ENCODE assay signal across 18 cellular contexts in genomic region chr5:150491876-150492275, GRCh38. TPM values are rescaled to one million over a fixed set of nuclear protein-coding genes. Genes with fewer than 3 reads are reported as not detected.
DNase-seq lines count a peak whose midpoint lies in the region; ATAC-seq, FAIRE-seq and TF ChIP-seq lines count a peak whose summit lies in the region.
"Had no signal": no experiment of that assay in that cellular context is flagged by ENCODE, and none has a peak within 500 bp of the region (broad histone marks: within the 10 kb centered on the region; RNA-seq: fewer than 3 reads in every experiment).

No MANE protein-coding gene starts in this region.

- peak overlapping the region; percentile 73 for H3K27ac Mint-ChIP-seq in progenitor cell of endocrine pancreas
- H3K27ac Mint-ChIP-seq in activated T-helper 1 cell treated with anti-CD3 and anti-CD28 coated beads, Interleukin-12 subunit alpha, Interleukin-12 subunit beta, Interleukin-2, Interleukin-4 antibody, amounts not matched to agents 30 ng/mL and 10 ng/mL and 1 ng/mL, durations not matched to agents 14 hours and 24 hours and 36 hours, result no peak overlapping the region
- H3K27ac Mint-ChIP-seq: activated CD4-positive, alpha-beta T cell treated with anti-CD3 and anti-CD28 coated beads, Interleukin-2, amount 10 ng/mL, durations not matched to agents 7 days and 5 days had no signal

- ATAC-seq in A549 (no peak), HG03469 (IDR thresholded peaks at IDR 0.05; ENCODE audit: unreplicated experiment) (no peak)
- ATAC-seq: K562 had no signal

- H3K36me3 ChIP-seq in OCI-LY7 (ENCODE audit: insufficient read depth, low read length) (no peaks in the 10 kb centered on the region), esophagus muscularis mucosa (peaks cover 0 to 5% (median 0%) of the 10 kb centered on the region in 4 donors)

- DNase-seq in A549 (ENCODE audit: low read depth in 1 of 2, low spot score in 1 of 2), result no peak
- DNase-seq in OCI-LY7 (ENCODE audit: low spot score), result no peak
- no peak for DNase-seq in esophagus muscularis mucosa (ENCODE audit: extremely low spot score)
- no peak for DNase-seq in progenitor cell of endocrine pancreas (ENCODE audit: low spot score, unreplicated experiment)
- DNase-seq in stimulated activated CD4-positive, alpha-beta T cell treated with anti-CD3 and anti-CD28 coated beads, Interleukin-2, amount 100 ng/mL, for 48 hours, result no peak
- no peak for DNase-seq in activated T-helper 1 cell treated with anti-CD3 and anti-CD28 coated beads, Interleukin-12 subunit alpha, Interleukin-12 subunit beta, Interleukin-2, Interleukin-4 antibody, amounts not matched to agents 30 ng/mL and 10 ng/mL and 1 ng/mL, durations not matched to agents 14 hours and 24 hours and 36 hours (ENCODE audit: low spot score)
- no peak for DNase-seq in NCI-H524 (lab: John Stamatoyannopoulos, UW)
- DNase-seq: activated CD4-positive, alpha-beta T cell treated with anti-CD3 and anti-CD28 coated beads, Interleukin-2, amount 10 ng/mL, durations not matched to agents 7 days and 5 days; activated gamma-delta T cell treated with Interleukin-2 at 50 U/mL for 16 hours; DND-41; NCI-H187 treated with DMSO at 0.1 percent for 48 hours; NK-92 treated with Interleukin-12 subunit alpha and Interleukin-12 subunit beta, amount 100 ng/mL, for 24 hours; T-helper 1 cell had no signal

- H3K4me3 ChIP-seq in A549 (no peak overlapping the region), OCI-LY7 (ENCODE audit: low read depth, low read length, poor library complexity, severe bottlenecking) (no peak overlapping the region), esophagus muscularis mucosa (no peak overlapping the region)
- H3K4me3 ChIP-seq: K562 had no signal

- H3K36me3 Mint-ChIP-seq in progenitor cell of endocrine pancreas (ENCODE audit: insufficient read depth), result peaks cover 8% of the 10 kb centered on the region
- no peaks in the 10 kb centered on the region for H3K36me3 Mint-ChIP-seq in activated T-helper 1 cell treated with anti-CD3 and anti-CD28 coated beads, Interleukin-12 subunit alpha, Interleukin-12 subunit beta, Interleukin-2, Interleukin-4 antibody, amounts not matched to agents 30 ng/mL and 10 ng/mL and 1 ng/mL, durations not matched to agents 14 hours and 24 hours and 36 hours (ENCODE audit: low read depth)

- TF ChIP-seq POLR2A in A549 (IDR thresholded peaks at IDR 0.05; ENCODE audit: low read length) (no peak), esophagus muscularis mucosa (IDR thresholded peaks at IDR 0.05; ENCODE audit: low read depth) (no peak)

- CTCF ChIA-PET in A549 (lab: Yijun Ruan, JAX), result interaction anchor here (0.9 to 33.5 kb wide), 7 partner anchors 12 to 164 kb away, joined by 3 to 439 read pairs (median 9); partner anchors contain the start of gene NDST1
- CTCF ChIA-PET in OCI-LY7 (lab: Charles Lee; ENCODE audit: unreplicated experiment), result no interaction called here

- FAIRE-seq in A549 (lab: Jason Lieb, UNC), result no peak
- FAIRE-seq: colon, frontal cortex, GM12891, K562 had no signal

- H3K9me3 ChIP-seq in A549 (no peaks in the 10 kb centered on the region), OCI-LY7 (ENCODE audit: low read length) (no peaks in the 10 kb centered on the region), esophagus muscularis mucosa (no peaks in the 10 kb centered on the region)

- H3K4me1 Mint-ChIP-seq in progenitor cell of endocrine pancreas (ENCODE audit: low read depth), result peaks cover 52% of the 10 kb centered on the region
- no peaks in the 10 kb centered on the region for H3K4me1 Mint-ChIP-seq in activated T-helper 1 cell treated with anti-CD3 and anti-CD28 coated beads, Interleukin-12 subunit alpha, Interleukin-12 subunit beta, Interleukin-2, Interleukin-4 antibody, amounts not matched to agents 30 ng/mL and 10 ng/mL and 1 ng/mL, durations not matched to agents 14 hours and 24 hours and 36 hours (ENCODE audit: low read depth)

- H3K27me3 ChIP-seq in esophagus muscularis mucosa, result no peaks in the 10 kb centered on the region

- 91% methylated on average over 4 of the region's 4 CpGs for WGBS in A549 (ENCODE audit: missing lambda C conversion rate)
- 82% methylated on average over 3 of the region's 4 CpGs for WGBS in esophagus muscularis mucosa

- peaks cover 80% of the 10 kb centered on the region for H3K4me1 ChIP-seq in A549
- peaks cover 56% of the 10 kb centered on the region for H3K4me1 ChIP-seq in OCI-LY7 (ENCODE audit: insufficient read depth, low read length, poor library complexity, severe bottlenecking)
- peaks cover 70 to 96% (median 86%) of the 10 kb centered on the region in 4 donors for H3K4me1 ChIP-seq in esophagus muscularis mucosa

- H3K9me2 ChIP-seq in OCI-LY7 (ENCODE audit: insufficient read depth, low read length), result no peaks in the 10 kb centered on the region

- H3K27ac ChIP-seq in A549, result peak overlapping the region; percentile 71 to 100
- peak overlapping the region; percentile 73 for H3K27ac ChIP-seq in OCI-LY7 (ENCODE audit: low read depth, low read length, poor library complexity, severe bottlenecking)
- peak overlapping the region; percentile 95 to 97 (median 96) for H3K27ac ChIP-seq in esophagus muscularis mucosa (replicated peaks in 1 of 4)

- no peak overlapping the region for H3K4me3 Mint-ChIP-seq in progenitor cell of endocrine pancreas (ENCODE audit: low read depth)
- H3K4me3 Mint-ChIP-seq in activated T-helper 1 cell treated with anti-CD3 and anti-CD28 coated beads, Interleukin-12 subunit alpha, Interleukin-12 subunit beta, Interleukin-2, Interleukin-4 antibody, amounts not matched to agents 30 ng/mL and 10 ng/mL and 1 ng/mL, durations not matched to agents 14 hours and 24 hours and 36 hours, result no peak overlapping the region
- H3K4me3 Mint-ChIP-seq: activated CD4-positive, alpha-beta T cell treated with anti-CD3 and anti-CD28 coated beads, Interleukin-2, amount 10 ng/mL, durations not matched to agents 7 days and 5 days had no signal

- intact Hi-C loops in OCI-LY7 (cut with micrococcal nuclease; ENCODE audit: unreplicated experiment), result loop anchor here (10.0 kb wide), 1 partner anchor 663 kb away; the partner anchor contains the start of gene ANXA6
- intact Hi-C loops in esophagus muscularis mucosa (cut with DNase I), result no loop called here
- intact Hi-C loops in activated T-helper 1 cell treated with anti-CD3 and anti-CD28 coated beads, Interleukin-12 subunit alpha, Interleukin-12 subunit beta, Interleukin-2, Interleukin-4 antibody, amounts not matched to agents 30 ng/mL and 10 ng/mL and 1 ng/mL, durations not matched to agents 14 hours and 24 hours and 36 hours (cut with micrococcal nuclease), result no loop called here

- H3K79me2 ChIP-seq in OCI-LY7 (ENCODE audit: insufficient read depth, low read depth, low read length), result peaks cover 40% of the 10 kb centered on the region; the same call in 1 of the 2 replicates

- no TSS peak for BruUV-seq in OCI-LY7 (replicated peaks; lab: Mats Ljungman, UMichigan)

- H3K4me2 ChIP-seq in A549 (peak overlapping the region; percentile 52), OCI-LY7 (ENCODE audit: low read length) (peak overlapping the region; percentile 87; the same call in 1 of the 2 replicates)

- TF ChIP-seq CTCF in A549 (IDR thresholded peaks at IDR 0.05), result no peak
- TF ChIP-seq CTCF in OCI-LY7 (conservative IDR thresholded peaks at IDR 0.05; ENCODE audit: low read length), result no peak
- no peak for TF ChIP-seq CTCF in esophagus muscularis mucosa (IDR thresholded peaks at IDR 0.05)
- TF ChIP-seq CTCF in progenitor cell of endocrine pancreas (IDR thresholded peaks at IDR 0.05; ENCODE audit: unreplicated experiment), result no peak

- H3K9me3 Mint-ChIP-seq in progenitor cell of endocrine pancreas (ENCODE audit: low read depth), result no peaks in the 10 kb centered on the region
- H3K9me3 Mint-ChIP-seq in activated T-helper 1 cell treated with anti-CD3 and anti-CD28 coated beads, Interleukin-12 subunit alpha, Interleukin-12 subunit beta, Interleukin-2, Interleukin-4 antibody, amounts not matched to agents 30 ng/mL and 10 ng/mL and 1 ng/mL, durations not matched to agents 14 hours and 24 hours and 36 hours, result no peaks in the 10 kb centered on the region
- H3K9me3 Mint-ChIP-seq: activated CD4-positive, alpha-beta T cell treated with anti-CD3 and anti-CD28 coated beads, Interleukin-2, amount 10 ng/mL, durations not matched to agents 7 days and 5 days had no signal

- no peak for TF ChIP-seq EP300 in A549 (IDR thresholded peaks at IDR 0.05)
- TF ChIP-seq EP300 in esophagus muscularis mucosa (IDR thresholded peaks at IDR 0.05), result no peak

- H3K27me3 Mint-ChIP-seq in progenitor cell of endocrine pancreas, result no peaks in the 10 kb centered on the region
- H3K27me3 Mint-ChIP-seq in activated T-helper 1 cell treated with anti-CD3 and anti-CD28 coated beads, Interleukin-12 subunit alpha, Interleukin-12 subunit beta, Interleukin-2, Interleukin-4 antibody, amounts not matched to agents 30 ng/mL and 10 ng/mL and 1 ng/mL, durations not matched to agents 14 hours and 24 hours and 36 hours (ENCODE audit: insufficient read depth), result peaks cover 6% of the 10 kb centered on the region

- no peaks in the 10 kb centered on the region for H4K20me1 ChIP-seq in OCI-LY7 (ENCODE audit: insufficient read depth, low read length)

- POLR2A ChIA-PET in A549 (lab: Yijun Ruan, JAX), result no interaction called here
- POLR2A ChIA-PET in OCI-LY7 (lab: Charles Lee), result interaction anchor here (0.6 to 1.9 kb wide), 5 partner anchors 10 to 37 kb away, joined by 3 to 7 read pairs (median 4); no protein-coding TSS in a partner anchor

- no peak for TF ChIP-seq RAD21 in A549 (conservative IDR thresholded peaks at IDR 0.05 in 1 of 2, IDR thresholded peaks at IDR 0.05 in 1 of 2)

- H2AFZ ChIP-seq in OCI-LY7 (ENCODE audit: low read length), result no peak overlapping the region

RNA-seq across cellular contexts. Expression of gene NDST1, which starts 16.1 kb away (rescaled TPM):
- 24.4 and 27.7 TPM in 2 replicates for polyA plus RNA-seq in A549 (2011; rRNA removed)
- 28.2 and 45.6 TPM in 2 replicates for polyA plus RNA-seq in A549 (2012; cell fraction: cytosol; rRNA removed)
- polyA plus RNA-seq in A549 (2012; cell fraction: nucleus; rRNA removed), result 70.2 and 91.2 TPM in 2 replicates
- 50.8 to 59.7 TPM (median 55.8 TPM) in 3 replicates for polyA plus RNA-seq in A549 (2017; fragmentation: RNase III; extraction: RNeasy Plus Mini Kit Qiagen cat#74134 plus additional on column Dnase treatment)
- 37.2 and 50.7 TPM in 2 replicates for polyA minus RNA-seq in A549 (2011; rRNA and poly(A)+ RNA removed)
- 8.8 and 9.5 TPM in 2 replicates for total RNA-seq in OCI-LY7 (2014; rRNA removed; shearing (Covaris generic))
- 26.6 and 28.4 TPM in 2 replicates for total RNA-seq in OCI-LY7 (2022)
- total RNA-seq in esophagus muscularis mucosa, result 100 to 1,000 TPM in 1 of 4 donors, 10 to 100 TPM in 3; 48.2 to 113 (median 74.5) TPM
- 154 and 169 TPM in 2 replicates for total RNA-seq in progenitor cell of endocrine pancreas
- 2.8 and 3.9 TPM in 2 replicates for total RNA-seq in activated T-helper 1 cell treated with anti-CD3 and anti-CD28 coated beads, Interleukin-12 subunit alpha, Interleukin-12 subunit beta, Interleukin-2, Interleukin-4 antibody, amounts not matched to agents 30 ng/mL and 10 ng/mL and 1 ng/mL, durations not matched to agents 14 hours and 24 hours and 36 hours

RNA-seq across cellular contexts. Expression of gene RPS14, which starts 42.3 kb away (rescaled TPM):
- polyA plus RNA-seq in A549 (2011; rRNA removed) (3,799 and 4,312 TPM in 2 replicates), A549 (2017; fragmentation: RNase III; extraction: RNeasy Plus Mini Kit Qiagen cat#74134 plus additional on column Dnase treatment) (3,127 to 3,794 TPM (median 3,716 TPM) in 3 replicates)
- polyA plus RNA-seq in A549 (2012; cell fraction: cytosol; rRNA removed), result 5,803 and 7,483 TPM in 2 replicates
- polyA plus RNA-seq in A549 (2012; cell fraction: nucleus; rRNA removed), result 1,682 and 2,988 TPM in 2 replicates
- polyA minus RNA-seq in A549 (2011; rRNA and poly(A)+ RNA removed), result 949 and 1,168 TPM in 2 replicates
- 2,281 and 2,351 TPM in 2 replicates for total RNA-seq in OCI-LY7 (2014; rRNA removed; shearing (Covaris generic))
- total RNA-seq in OCI-LY7 (2022) (2,284 and 2,304 TPM in 2 replicates), esophagus muscularis mucosa (1,000 to 10,000 TPM; 1,492 to 3,727 (median 2,626) TPM), progenitor cell of endocrine pancreas (1,941 and 2,072 TPM in 2 replicates)
- 2,328 and 2,429 TPM in 2 replicates for total RNA-seq in activated T-helper 1 cell treated with anti-CD3 and anti-CD28 coated beads, Interleukin-12 subunit alpha, Interleukin-12 subunit beta, Interleukin-2, Interleukin-4 antibody, amounts not matched to agents 30 ng/mL and 10 ng/mL and 1 ng/mL, durations not matched to agents 14 hours and 24 hours and 36 hours
